ENCODE assay signal across 1 cellular context in genomic region chr15:35444557-35445204, GRCh38.
TF ChIP-seq lines count a peak whose summit lies in the region.

No MANE protein-coding gene starts in this region.

TF ChIP-seq in K562, 482 proteins besides CTCF, POLR2A, EP300 and RAD21 (continued from another document):
- TF ChIP-seq DEAF1 (CRISPR knock-in tag; IDR thresholded peaks at IDR 0.05) (peak; percentile 79), EHMT2 (IDR thresholded peaks at IDR 0.05) (peak; percentile 71), ARID2 (IDR thresholded peaks at IDR 0.05) (peak; percentile 64; the same call in 1 of the 2 replicates)
